ENCODE assay signal across 9 cellular contexts in the genomic region with DNA sequence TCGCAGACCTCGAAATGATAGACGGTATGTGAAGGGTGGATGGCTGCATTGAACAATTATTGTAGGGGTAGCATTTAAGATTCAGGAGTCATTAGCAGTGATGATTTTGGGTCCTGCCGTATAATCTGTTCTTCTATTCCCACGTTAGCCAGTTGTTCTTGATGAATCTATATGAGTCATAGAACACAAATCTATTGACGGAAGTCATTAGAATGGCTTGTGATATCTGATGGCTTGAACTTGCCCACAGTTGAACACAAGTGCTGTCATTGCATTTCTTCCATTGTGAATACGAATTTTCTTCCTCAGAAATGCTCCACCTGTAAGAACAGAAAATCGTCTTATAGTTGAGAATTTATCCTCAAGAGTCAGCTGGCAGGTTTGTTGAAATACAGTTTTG. TPM values are rescaled to one million over a fixed set of nuclear protein-coding genes. Genes with fewer than 3 reads are reported as not detected.
DNase-seq lines count a peak whose midpoint lies in the region; ATAC-seq and TF ChIP-seq lines count a peak whose summit lies in the region.
"Had no signal": no experiment of that assay in that cellular context is flagged by ENCODE, and none has a peak within 500 bp of the region (broad histone marks: within the 10 kb centered on the region; RNA-seq: fewer than 3 reads in every experiment).

No MANE protein-coding gene starts in this region.

- H3K4me1 ChIP-seq in subcutaneous abdominal adipose tissue (ENCODE audit: control insufficient read depth in 5 of 5, insufficient read depth in 5 of 5, low read length in 5 of 5): peaks cover 9 to 42% (median 35%) of the 10 kb centered on the region in 5 donors

- H3K27ac ChIP-seq in subcutaneous abdominal adipose tissue (ENCODE audit: low read depth, low read length): peak overlapping the region; percentile 100
- H3K27ac ChIP-seq in caudate nucleus (ENCODE audit: low read depth, low read length): no peak overlapping the region

- H3K36me3 ChIP-seq in kidney epithelial cell (ENCODE audit: control insufficient read depth, insufficient read depth, low read length): peaks cover 5% of the 10 kb centered on the region
- peaks cover 37 to 59% (median 58%) of the 10 kb centered on the region in 5 donors for H3K36me3 ChIP-seq in subcutaneous abdominal adipose tissue (ENCODE audit: control insufficient read depth in 5 of 5, insufficient read depth in 5 of 5, low read length in 5 of 5)

- peaks cover 54% of the 10 kb centered on the region for H3K36me3 Mint-ChIP-seq in activated T-cell treated with anti-CD3 and anti-CD28 coated beads, Interleukin-2, amount 50 U/mL, for 4 hours (ENCODE audit: insufficient read depth)
- H3K36me3 Mint-ChIP-seq in activated naive CD8-positive, alpha-beta T cell treated with anti-CD3 and anti-CD28 coated beads, Interleukin-2, amount 50 U/mL, for 24 hours (ENCODE audit: low read depth): peaks cover 73% of the 10 kb centered on the region

- no peaks in the 10 kb centered on the region for H3K27me3 Mint-ChIP-seq in activated T-cell treated with anti-CD3 and anti-CD28 coated beads, Interleukin-2, amount 50 U/mL, for 4 hours (ENCODE audit: low read depth)
- H3K27me3 Mint-ChIP-seq in activated naive CD8-positive, alpha-beta T cell treated with anti-CD3 and anti-CD28 coated beads, Interleukin-2, amount 50 U/mL, for 24 hours: peaks cover 5% of the 10 kb centered on the region

- DNase-seq in activated T-cell treated with anti-CD3 and anti-CD28 coated beads, Interleukin-2, amount 50 U/mL, for 4 hours: no peak
- no peak for DNase-seq in activated T-cell treated with anti-CD3 and anti-CD28 coated beads, Interleukin-2, amount 50 U/mL, for 48 hours
- no peak for DNase-seq in activated naive CD8-positive, alpha-beta T cell treated with anti-CD3 and anti-CD28 coated beads, Interleukin-2, amount 50 U/mL, for 24 hours
- no peak for DNase-seq in kidney epithelial cell (ENCODE audit: low read depth)
- DNase-seq in NCI-H1092 (lab: John Stamatoyannopoulos, UW): no peak
- DNase-seq in caudate nucleus (lab: John Stamatoyannopoulos, UW): no peak
- DNase-seq in posterior vena cava (ENCODE audit: low spot score): no peak

- peak overlapping the region; percentile 99 for H3K27ac Mint-ChIP-seq in activated naive CD8-positive, alpha-beta T cell treated with anti-CD3 and anti-CD28 coated beads, Interleukin-2, amount 50 U/mL, for 24 hours

- no peaks in the 10 kb centered on the region for H3K9me3 Mint-ChIP-seq in activated T-cell treated with anti-CD3 and anti-CD28 coated beads, Interleukin-2, amount 50 U/mL, for 4 hours
- H3K9me3 Mint-ChIP-seq in activated naive CD8-positive, alpha-beta T cell treated with anti-CD3 and anti-CD28 coated beads, Interleukin-2, amount 50 U/mL, for 24 hours: peaks cover 5% of the 10 kb centered on the region

- no peaks in the 10 kb centered on the region for H3K27me3 ChIP-seq in kidney epithelial cell (ENCODE audit: control insufficient read depth, insufficient read depth, low read length)
- H3K27me3 ChIP-seq in subcutaneous abdominal adipose tissue (ENCODE audit: control insufficient read depth in 5 of 5, insufficient read depth in 4 of 5, low read length in 5 of 5): no peaks in the 10 kb centered on the region

- H3K9me3 ChIP-seq in subcutaneous abdominal adipose tissue (ENCODE audit: control insufficient read depth in 5 of 5, low read length in 5 of 5): no peaks in the 10 kb centered on the region

- peaks cover 71% of the 10 kb centered on the region for H3K4me1 Mint-ChIP-seq in activated T-cell treated with anti-CD3 and anti-CD28 coated beads, Interleukin-2, amount 50 U/mL, for 4 hours (ENCODE audit: low read depth)
- H3K4me1 Mint-ChIP-seq in activated naive CD8-positive, alpha-beta T cell treated with anti-CD3 and anti-CD28 coated beads, Interleukin-2, amount 50 U/mL, for 24 hours: peaks cover 80% of the 10 kb centered on the region

- TF ChIP-seq CTCF in kidney epithelial cell (IDR thresholded peaks at IDR 0.05; ENCODE audit: insufficient read depth, low read length, poor library complexity, severe bottlenecking): no peak

- ATAC-seq in activated T-cell treated with anti-CD3 and anti-CD28 coated beads, Interleukin-2, amount 50 U/mL, for 4 hours: no peak
- no peak for ATAC-seq in activated naive CD8-positive, alpha-beta T cell treated with anti-CD3 and anti-CD28 coated beads, Interleukin-2, amount 50 U/mL, for 24 hours

- intact Hi-C loops in posterior vena cava (cut with DNase I): no loop called here

- H3K9ac ChIP-seq in subcutaneous abdominal adipose tissue (ENCODE audit: low read length in 5 of 5): peak overlapping the region in 4 of 5 donors; percentile 1 to 100 (median 66)

- peak overlapping the region; percentile 86 for H3K4me3 ChIP-seq in kidney epithelial cell (ENCODE audit: low read depth, low read length)
- H3K4me3 ChIP-seq in subcutaneous abdominal adipose tissue (ENCODE audit: low read depth in 1 of 5, low read length in 5 of 5): peak overlapping the region; percentile 96 to 100 (median 100)

- peak overlapping the region; percentile 90 for H3K4me3 Mint-ChIP-seq in activated T-cell treated with anti-CD3 and anti-CD28 coated beads, Interleukin-2, amount 50 U/mL, for 4 hours
- peak overlapping the region; percentile 98 for H3K4me3 Mint-ChIP-seq in activated naive CD8-positive, alpha-beta T cell treated with anti-CD3 and anti-CD28 coated beads, Interleukin-2, amount 50 U/mL, for 24 hours

RNA-seq across cellular contexts. Expression of a gene that starts 1.9 kb away (rescaled TPM):
- total RNA-seq in activated T-cell treated with anti-CD3 and anti-CD28 coated beads, Interleukin-2, amount 50 U/mL, for 4 hours: 100 to 1,000 TPM; 321 to 342 (median 325) TPM
- 103 and 130 TPM in 2 replicates for total RNA-seq in kidney epithelial cell
- total RNA-seq in posterior vena cava: 100 to 1,000 TPM; 212 to 251 TPM

RNA-seq across cellular contexts. Expression of a gene that starts 28.2 kb away (rescaled TPM):
- not detected for total RNA-seq in activated T-cell treated with anti-CD3 and anti-CD28 coated beads, Interleukin-2, amount 50 U/mL, for 4 hours
- total RNA-seq in kidney epithelial cell: not detected in 2 replicates
- not detected for total RNA-seq in posterior vena cava
- total RNA-seq: temporal lobe had no signal
